11 cellular contexts compared by ENCODE assay signal in genomic region chr19:40279761-40280607, GRCh38. TPM values are rescaled to one million over a fixed set of nuclear protein-coding genes. Genes with fewer than 3 reads are reported as not detected.
DNase-seq lines count a peak whose midpoint lies in the region; FAIRE-seq and TF ChIP-seq lines count a peak whose summit lies in the region.
"Had no signal": no experiment of that assay in that cellular context is flagged by ENCODE, and none has a peak within 500 bp of the region (broad histone marks: within the 10 kb centered on the region; RNA-seq: fewer than 3 reads in every experiment).

No MANE protein-coding gene starts in this region.

- H3K9me3 Mint-ChIP-seq in neural crest cell = no peaks in the 10 kb centered on the region

- TF ChIP-seq CTCF in choroid plexus epithelial cell (conservative IDR thresholded peaks at IDR 0.05; ENCODE audit: low read depth, low read length) (no peak), neural crest cell (conservative IDR thresholded peaks at IDR 0.05) (no peak)

- peak overlapping the region; percentile 58 to 96 (median 81) for H3K9ac ChIP-seq in BLaER1 treated with 17β-estradiol and CSF1 and Interleukin-3, amounts not matched to agents 10 nM and 100 nM
- 0 out of 2 replicates have a peak overlapping the region, but pooled peaks have one; percentile 9 for H3K9ac ChIP-seq in HUES64 (ENCODE audit: low read depth, low read length)

- peaks cover 42% of the 10 kb centered on the region for H3K4me1 Mint-ChIP-seq in neural crest cell

- DNase-seq in choroid plexus epithelial cell (ENCODE audit: low read depth) = peak; percentile 38
- no peak for DNase-seq in neural crest cell (ENCODE audit: low read depth, low spot score)
- DNase-seq in NCI-H446 (lab: John Stamatoyannopoulos, UW) = no peak
- DNase-seq in superior temporal gyrus (ENCODE audit: extremely low spot score) = no peak
- no peak for DNase-seq in DMS 273 (lab: John Stamatoyannopoulos, UW; ENCODE audit: unreplicated experiment)
- no peak for DNase-seq in HTR-8/SVneo (ENCODE audit: insufficient read length, low spot score)
- DNase-seq: cortex of kidney, GDM1 had no signal

- H3K4me3 ChIP-seq in BLaER1 treated with 17β-estradiol and CSF1 and Interleukin-3, amounts not matched to agents 10 nM and 100 nM = peak overlapping the region; percentile 34 to 59 (median 50); a peak in 19 of 20 replicates
- H3K4me3 ChIP-seq in HUES64 (ENCODE audit: low read length) (no peak overlapping the region), choroid plexus epithelial cell (ENCODE audit: low read depth, low read length) (no peak overlapping the region)

- H3K9me3 ChIP-seq in BLaER1 treated with 17β-estradiol and CSF1 and Interleukin-3, amounts not matched to agents 10 nM and 100 nM (replicated peaks in 1 of 11) = no peaks in the 10 kb centered on the region
- H3K9me3 ChIP-seq in HUES64 (ENCODE audit: insufficient read depth, low read depth, low read length) = no peaks in the 10 kb centered on the region
- H3K9me3 ChIP-seq: neutrophil had no signal

- H3K36me3 Mint-ChIP-seq in neural crest cell (ENCODE audit: low read depth) = no peaks in the 10 kb centered on the region

- no peak for FAIRE-seq in HTR-8/SVneo (lab: Jason Lieb, UNC)

- H3K27me3 ChIP-seq in BLaER1 treated with 17β-estradiol and CSF1 and Interleukin-3, amounts not matched to agents 10 nM and 100 nM = no peaks in the 10 kb centered on the region
- H3K27me3 ChIP-seq in HUES64 (ENCODE audit: insufficient read depth, low read length) = no peaks in the 10 kb centered on the region
- H3K27me3 ChIP-seq: neutrophil had no signal

- H3K4me1 ChIP-seq in BLaER1 treated with 17β-estradiol and CSF1 and Interleukin-3, amounts not matched to agents 10 nM and 100 nM = peaks cover 72 to 93% (median 90%) of the 10 kb centered on the region in 10 experiments
- peaks cover 11% of the 10 kb centered on the region for H3K4me1 ChIP-seq in HUES64 (ENCODE audit: insufficient read depth, low read length)

- peak overlapping the region; percentile 83 for H3K27ac Mint-ChIP-seq in neural crest cell (ENCODE audit: unreplicated experiment)

- H3K27me3 Mint-ChIP-seq in neural crest cell (ENCODE audit: low read depth) = no peaks in the 10 kb centered on the region

- H4K20me1 ChIP-seq in BLaER1 treated with 17β-estradiol and CSF1 and Interleukin-3, amounts not matched to agents 10 nM and 100 nM = peaks cover 80 to 96% (median 90%) of the 10 kb centered on the region in 11 experiments; a peak in 21 of 22 replicates

- H3K4me2 ChIP-seq in BLaER1 treated with 17β-estradiol and CSF1 and Interleukin-3, amounts not matched to agents 10 nM and 100 nM = peak overlapping the region; percentile 83 to 99 (median 93)

- H3K4me3 Mint-ChIP-seq in neural crest cell = peak overlapping the region; percentile 41

- peak overlapping the region; percentile 55 to 93 (median 78); a peak in 21 of 22 replicates for H3K27ac ChIP-seq in BLaER1 treated with 17β-estradiol and CSF1 and Interleukin-3, amounts not matched to agents 10 nM and 100 nM
- H3K27ac ChIP-seq in HUES64 (ENCODE audit: low read depth, low read length) = no peak overlapping the region
- H3K27ac ChIP-seq: neutrophil had no signal

- WGBS in HUES64 = 92% methylated on average over 15 of the region's 17 CpGs

- H3K36me3 ChIP-seq in BLaER1 treated with 17β-estradiol and CSF1 and Interleukin-3, amounts not matched to agents 10 nM and 100 nM = peaks cover 0 to 25% (median 10%) of the 10 kb centered on the region in 11 experiments; a peak in 11 of 22 replicates
- 0 out of 2 replicates have a peak, but pooled peaks cover 3% of the 10 kb centered on the region for H3K36me3 ChIP-seq in HUES64 (ENCODE audit: insufficient read depth, low read length)

RNA-seq across cellular contexts. Expression of gene AKT2, which starts 5.2 kb away (rescaled TPM):
- 65.5 TPM for polyA plus RNA-seq in HUES64 (2013, experiment 1 of 2)
- polyA plus RNA-seq in HUES64 (2013, experiment 2 of 2) = 63.8 TPM
- 147 and 150 TPM in 2 replicates for total RNA-seq in neural crest cell

RNA-seq across cellular contexts. Expression of gene CCNP, which starts 53.5 kb away (rescaled TPM):
- not detected for polyA plus RNA-seq in HUES64 (2013, experiment 1 of 2)
- not detected for polyA plus RNA-seq in HUES64 (2013, experiment 2 of 2)
- 0.43 and 0.47 TPM in 2 replicates for total RNA-seq in neural crest cell

Comparison
In these comparisons a context has a peak if more than half of its experiments do, and no peak if none do; other contexts are left out.
1. H3K4me3 ChIP-seq: peak in BLaER1 treated with 17β-estradiol and CSF1 and Interleukin-3, amounts not matched to agents 10 nM and 100 nM (10 of 10); none in HUES64 (single experiment) and choroid plexus epithelial cell (single experiment).